11 cellular contexts compared by ENCODE assay signal in the genomic region with DNA sequence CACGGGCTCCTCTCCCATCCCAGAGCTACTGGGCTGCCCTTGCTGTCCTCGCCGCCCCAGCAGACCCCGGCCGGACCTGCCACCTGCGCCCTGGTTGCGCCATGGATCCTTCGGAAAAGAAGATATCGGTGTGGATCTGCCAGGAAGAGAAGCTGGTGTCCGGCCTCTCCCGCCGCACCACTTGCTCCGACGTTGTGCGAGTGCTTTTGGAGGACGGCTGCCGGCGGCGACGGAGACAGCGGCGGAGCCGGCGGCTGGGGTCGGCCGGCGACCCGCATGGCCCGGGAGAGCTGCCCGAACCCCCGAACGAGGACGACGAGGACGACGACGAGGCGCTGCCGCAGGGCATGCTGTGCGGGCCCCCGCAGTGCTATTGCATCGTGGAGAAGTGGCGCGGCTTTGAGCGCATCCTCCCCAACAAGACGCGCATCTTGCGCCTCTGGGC. TPM values are rescaled to one million over a fixed set of nuclear protein-coding genes. Genes with fewer than 3 reads are reported as not detected.
DNase-seq lines count a peak whose midpoint lies in the region; ATAC-seq and TF ChIP-seq lines count a peak whose summit lies in the region.
"Had no signal": no experiment of that assay in that cellular context is flagged by ENCODE, and none has a peak within 500 bp of the region (broad histone marks: within the 10 kb centered on the region; RNA-seq: fewer than 3 reads in every experiment).

No MANE protein-coding gene starts in this region.

- WGBS in smooth muscle cell (ENCODE audit: low lambda C conversion rate) = 2% methylated on average over 48 of the region's 48 CpGs

- no peaks in the 10 kb centered on the region for H4K20me1 ChIP-seq in smooth muscle cell (ENCODE audit: low read depth)

- no peak for TF ChIP-seq CTCF in WERI-Rb-1 (IDR thresholded peaks at IDR 0.05; ENCODE audit: low read depth, low read length)
- no peak for TF ChIP-seq CTCF in smooth muscle cell (IDR thresholded peaks at IDR 0.05; ENCODE audit: borderline replicate concordance, insufficient read depth, poor library complexity, severe bottlenecking)

- no peaks in the 10 kb centered on the region for H3F3A ChIP-seq in smooth muscle cell (ENCODE audit: low read depth)

- H3K27me3 ChIP-seq in WERI-Rb-1 (ENCODE audit: insufficient read depth, low read depth, severe bottlenecking) (peaks cover 88% of the 10 kb centered on the region), smooth muscle cell (ENCODE audit: low read depth) (peaks cover 93% of the 10 kb centered on the region)

- H3K4me2 ChIP-seq in smooth muscle cell = peak overlapping the region; percentile 82

- H3K9ac ChIP-seq in smooth muscle cell (ENCODE audit: low read depth) = no peak overlapping the region

- H3K9me3 ChIP-seq in WERI-Rb-1 (ENCODE audit: severe bottlenecking) = peaks cover 12% of the 10 kb centered on the region
- H3K9me3 ChIP-seq in iPS-18c (ENCODE audit: control insufficient read depth, insufficient read depth, low read length) = no peaks in the 10 kb centered on the region
- H3K9me3 ChIP-seq in smooth muscle cell (replicated peaks; ENCODE audit: low read depth) = no peaks in the 10 kb centered on the region

- peak; percentile 13 for ATAC-seq in GM19324 (IDR thresholded peaks at IDR 0.05; ENCODE audit: low FRiP score, unreplicated experiment)
- ATAC-seq in HG03342 (IDR thresholded peaks at IDR 0.05; ENCODE audit: unreplicated experiment) = no peak

- H3K36me3 ChIP-seq in WERI-Rb-1 (no peaks in the 10 kb centered on the region), smooth muscle cell (ENCODE audit: low read depth) (no peaks in the 10 kb centered on the region)

- in situ Hi-C loops in KBM-7 (cut with MboI; ENCODE audit: low pct_unique_long_range_greater_than_20kb, low sequenced_read_pairs) = no loop called here

- H3K27ac ChIP-seq in WERI-Rb-1 (no peak overlapping the region), smooth muscle cell (ENCODE audit: low read depth) (no peak overlapping the region)

- H3K4me3 ChIP-seq in WERI-Rb-1 (ENCODE audit: low read depth, low read length) (peak overlapping the region; percentile 30), iPS-18c (ENCODE audit: insufficient read depth, low read depth, low read length) (peak overlapping the region; percentile 55; the same call in 1 of the 2 replicates), smooth muscle cell (peak overlapping the region; percentile 53)

- H3K79me2 ChIP-seq in smooth muscle cell (ENCODE audit: low read depth) = no peaks in the 10 kb centered on the region

- H3K4me1 ChIP-seq in smooth muscle cell (ENCODE audit: low read depth) = peaks cover 33% of the 10 kb centered on the region

- no peak for DNase-seq in WERI-Rb-1
- DNase-seq in smooth muscle cell (lab: John Stamatoyannopoulos, UW; ENCODE audit: unreplicated experiment) = no peak
- no peak for DNase-seq in KBM-7
- no peak for DNase-seq in AG20443 (ENCODE audit: low spot score)
- DNase-seq: activated CD8-positive, alpha-beta memory T cell treated with anti-CD3 and anti-CD28 coated beads, Interleukin-2, amount 50 U/mL, for 4 hours; HCEC 1CT; Kasumi-1; SHP77 had no signal

- H2AFZ ChIP-seq in smooth muscle cell (ENCODE audit: low read depth) = peak overlapping the region; percentile 41

RNA-seq across cellular contexts. Expression of gene RASSF10, which starts 0.4 kb away (rescaled TPM):
- total RNA-seq in smooth muscle cell = 1.7 and 2.2 TPM in 2 replicates
- 0.07 TPM in 1 of 2 replicates, not detected in the other for polyA plus RNA-seq in smooth muscle cell
